12 cellular contexts compared by ENCODE assay signal in genomic region chr6:43812850-43813584, GRCh38. TPM values are rescaled to one million over a fixed set of nuclear protein-coding genes. Genes with fewer than 3 reads are reported as not detected.
DNase-seq lines count a peak whose midpoint lies in the region; ATAC-seq and TF ChIP-seq lines count a peak whose summit lies in the region.
"Had no signal": no experiment of that assay in that cellular context is flagged by ENCODE, and none has a peak within 500 bp of the region (broad histone marks: within the 10 kb centered on the region; RNA-seq: fewer than 3 reads in every experiment).

No MANE protein-coding gene starts in this region.

- DNase-seq in AG04450 (ENCODE audit: low read depth, low spot score) (no peak), lung (ENCODE audit: low spot score) (peak; percentile 49), NCI-H2107 (lab: John Stamatoyannopoulos, UW) (no peak)
- DNase-seq in activated CD4-positive, alpha-beta memory T cell treated with anti-CD3 and anti-CD28 coated beads for 36 hours, result peak; percentile 20
- DNase-seq: activated T-cell treated with anti-CD3 and anti-CD28 coated beads for 4 hours, H7, SK-N-SH had no signal

- ATAC-seq in lung (ENCODE audit: insufficient read depth, low FRiP score) (peak; percentile 67), SK-N-SH treated with all-trans-retinoic acid at 6 μM for 48 hours (no peak), GM18511 (IDR thresholded peaks at IDR 0.05; ENCODE audit: unreplicated experiment) (no peak), GM21381 (IDR thresholded peaks at IDR 0.05; ENCODE audit: unreplicated experiment) (no peak)

- H3K36me3 ChIP-seq in HEK293 (ENCODE audit: control insufficient read depth in 2 of 2, insufficient read depth in 1 of 2, low read length in 2 of 2) (no peaks in the 10 kb centered on the region), lung (ENCODE audit: control insufficient read depth in 2 of 2, insufficient read depth in 2 of 2, low read length in 2 of 2) (no peaks in the 10 kb centered on the region)

- peaks cover 10% of the 10 kb centered on the region for H3K4me1 ChIP-seq in HEK293 (ENCODE audit: control insufficient read depth, insufficient read depth, low read length)
- peaks cover 0 to 7% of the 10 kb centered on the region in 2 donors for H3K4me1 ChIP-seq in lung (ENCODE audit: control insufficient read depth in 2 of 2, insufficient read depth in 2 of 2, low read length in 2 of 2)

- H3K9me3 ChIP-seq in AG04450 (ENCODE audit: control insufficient read depth, insufficient read depth, low read length) (no peaks in the 10 kb centered on the region), HEK293 (ENCODE audit: control insufficient read depth, insufficient read depth, low read depth, low read length) (no peaks in the 10 kb centered on the region), lung (ENCODE audit: control insufficient read depth in 2 of 2, insufficient read depth in 1 of 2, low read length in 1 of 2) (peaks cover 0 to 1% of the 10 kb centered on the region in 2 donors)
- H3K9me3 ChIP-seq: SK-N-SH had no signal

- TF ChIP-seq CTCF in AG04450 (IDR thresholded peaks at IDR 0.05; ENCODE audit: low read depth, low read length) (no peak), HEK293 (tag by site-specific recombination; IDR thresholded peaks at IDR 0.05) (no peak), lung (IDR thresholded peaks at IDR 0.05; ENCODE audit: control extremely low read depth, extremely low read depth) (no peak)

- no peaks in the 10 kb centered on the region for H3K9me3 Mint-ChIP-seq in activated CD4-positive, alpha-beta memory T cell treated with anti-CD3 and anti-CD28 coated beads for 36 hours

- H3K4me1 Mint-ChIP-seq in activated CD4-positive, alpha-beta memory T cell treated with anti-CD3 and anti-CD28 coated beads for 36 hours (ENCODE audit: low read depth), result peaks cover 9% of the 10 kb centered on the region

- H3K27me3 Mint-ChIP-seq in activated CD4-positive, alpha-beta memory T cell treated with anti-CD3 and anti-CD28 coated beads for 36 hours, result peaks cover 6% of the 10 kb centered on the region

- H3K27ac Mint-ChIP-seq in activated CD4-positive, alpha-beta memory T cell treated with anti-CD3 and anti-CD28 coated beads for 36 hours, result no peak overlapping the region
- H3K27ac Mint-ChIP-seq: CD4-positive, CD25-positive, alpha-beta regulatory T cell had no signal

- CTCF ChIA-PET in AG04450 (lab: Charles Lee) (no interaction called here), HEK293 (lab: Yijun Ruan, JAX) (no interaction called here)
- CTCF ChIA-PET in activated CD4-positive, alpha-beta memory T cell treated with anti-CD3 and anti-CD28 coated beads for 36 hours (lab: Charles Lee), result no interaction called here

- peaks cover 4% of the 10 kb centered on the region for H3K27me3 ChIP-seq in AG04450 (ENCODE audit: control insufficient read depth, insufficient read depth, low read length)
- no peaks in the 10 kb centered on the region for H3K27me3 ChIP-seq in lung (ENCODE audit: control insufficient read depth, insufficient read depth)

- peak overlapping the region; percentile 11 for H3K27ac ChIP-seq in AG04450 (ENCODE audit: low read depth, low read length)
- H3K27ac ChIP-seq in HEK293 (ENCODE audit: extremely low read depth, low read depth, low read length), result no peak overlapping the region
- H3K27ac ChIP-seq in lung (ENCODE audit: low read depth in 1 of 2, low read length in 1 of 2), result peak overlapping the region in 1 of 2 donors; percentile 37

- intact Hi-C loops in activated CD4-positive, alpha-beta memory T cell treated with anti-CD3 and anti-CD28 coated beads for 36 hours (cut with micrococcal nuclease), result no loop called here

- H3K4me3 ChIP-seq in AG04450 (ENCODE audit: low read depth, low read length) (no peak overlapping the region), HEK293 (ENCODE audit: low read depth, low read length) (no peak overlapping the region), lung (no peak overlapping the region)

- POLR2A ChIA-PET in AG04450 (lab: Yijun Ruan, JAX) (no interaction called here), HEK293 (lab: Yijun Ruan, JAX) (no interaction called here)
- POLR2A ChIA-PET in activated CD4-positive, alpha-beta memory T cell treated with anti-CD3 and anti-CD28 coated beads for 36 hours (lab: Charles Lee), result interaction anchor here (0.6 kb wide), 1 partner anchor 1012 kb away, joined by 4 read pairs; no protein-coding TSS in a partner anchor

- H3K36me3 Mint-ChIP-seq in activated CD4-positive, alpha-beta memory T cell treated with anti-CD3 and anti-CD28 coated beads for 36 hours, result no peaks in the 10 kb centered on the region
- H3K36me3 Mint-ChIP-seq: CD4-positive, CD25-positive, alpha-beta regulatory T cell had no signal

- H3K4me3 Mint-ChIP-seq in activated CD4-positive, alpha-beta memory T cell treated with anti-CD3 and anti-CD28 coated beads for 36 hours, result no peak overlapping the region
- H3K4me3 Mint-ChIP-seq: CD4-positive, CD25-positive, alpha-beta regulatory T cell had no signal

- 47 to 54% methylated on average over 8 of the region's 8 CpGs for WGBS in lung, 2 donors

TF ChIP-seq in HEK293, 187 proteins besides CTCF, POLR2A, EP300 and RAD21 (continues in another document):
- TF ChIP-seq ZNF350 (tag by site-specific recombination; IDR thresholded peaks at IDR 0.05) (no peak), PRDM1 (tag by site-specific recombination; IDR thresholded peaks at IDR 0.05) (peak; percentile 79), ZNF121 (tag by site-specific recombination; IDR thresholded peaks at IDR 0.05) (peak; percentile 94), KLF7 (tag by site-specific recombination; IDR thresholded peaks at IDR 0.05; ENCODE audit: borderline replicate concordance) (no peak), ZNF19 (tag by site-specific recombination; IDR thresholded peaks at IDR 0.05; ENCODE audit: low read depth) (no peak), ZBTB20 (tag by site-specific recombination; IDR thresholded peaks at IDR 0.05) (peak; percentile 17; the same call in 1 of the 2 replicates), SP2 (tag by site-specific recombination; IDR thresholded peaks at IDR 0.05) (no peak), ZNF404 (tag by site-specific recombination; IDR thresholded peaks at IDR 0.05) (no peak), ZNF791 (tag by site-specific recombination; IDR thresholded peaks at IDR 0.05) (no peak), ZNF174 (tag by site-specific recombination; IDR thresholded peaks at IDR 0.05) (no peak), ZNF132 (tag by site-specific recombination; IDR thresholded peaks at IDR 0.05; ENCODE audit: borderline replicate concordance) (no peak)

TF ChIP-seq in SK-N-SH treated with all-trans-retinoic acid at 6 μM for 48 hours, 23 proteins besides CTCF, POLR2A, EP300 and RAD21 (continues in another document):
- TF ChIP-seq RARB (CRISPR knock-in tag; IDR thresholded peaks at IDR 0.05) (no peak), OSR1 (CRISPR knock-in tag; IDR thresholded peaks at IDR 0.05) (no peak), TOX (CRISPR knock-in tag; IDR thresholded peaks at IDR 0.05; ENCODE audit: borderline replicate concordance) (no peak), ESRRG (CRISPR knock-in tag; IDR thresholded peaks at IDR 0.05) (no peak), ZFP30 (CRISPR knock-in tag; IDR thresholded peaks at IDR 0.05) (no peak), ZNF70 (CRISPR knock-in tag; IDR thresholded peaks at IDR 0.05) (no peak), BACH2 (CRISPR knock-in tag; IDR thresholded peaks at IDR 0.05; ENCODE audit: borderline replicate concordance) (no peak), ISL1 (CRISPR knock-in tag; IDR thresholded peaks at IDR 0.05) (no peak)
- TF ChIP-seq, protein P1, sequence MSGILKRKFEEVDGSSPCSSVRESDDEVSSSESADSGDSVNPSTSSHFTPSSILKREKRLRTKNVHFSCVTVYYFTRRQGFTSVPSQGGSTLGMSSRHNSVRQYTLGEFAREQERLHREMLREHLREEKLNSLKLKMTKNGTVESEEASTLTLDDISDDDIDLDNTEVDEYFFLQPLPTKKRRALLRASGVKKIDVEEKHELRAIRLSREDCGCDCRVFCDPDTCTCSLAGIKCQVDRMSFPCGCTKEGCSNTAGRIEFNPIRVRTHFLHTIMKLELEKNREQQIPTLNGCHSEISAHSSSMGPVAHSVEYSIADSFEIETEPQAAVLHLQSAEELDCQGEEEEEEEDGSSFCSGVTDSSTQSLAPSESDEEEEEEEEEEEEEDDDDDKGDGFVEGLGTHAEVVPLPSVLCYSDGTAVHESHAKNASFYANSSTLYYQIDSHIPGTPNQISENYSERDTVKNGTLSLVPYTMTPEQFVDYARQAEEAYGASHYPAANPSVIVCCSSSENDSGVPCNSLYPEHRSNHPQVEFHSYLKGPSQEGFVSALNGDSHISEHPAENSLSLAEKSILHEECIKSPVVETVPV (CRISPR knock-in tag; IDR thresholded peaks at IDR 0.05), result no peak
- TF ChIP-seq, protein P2, sequence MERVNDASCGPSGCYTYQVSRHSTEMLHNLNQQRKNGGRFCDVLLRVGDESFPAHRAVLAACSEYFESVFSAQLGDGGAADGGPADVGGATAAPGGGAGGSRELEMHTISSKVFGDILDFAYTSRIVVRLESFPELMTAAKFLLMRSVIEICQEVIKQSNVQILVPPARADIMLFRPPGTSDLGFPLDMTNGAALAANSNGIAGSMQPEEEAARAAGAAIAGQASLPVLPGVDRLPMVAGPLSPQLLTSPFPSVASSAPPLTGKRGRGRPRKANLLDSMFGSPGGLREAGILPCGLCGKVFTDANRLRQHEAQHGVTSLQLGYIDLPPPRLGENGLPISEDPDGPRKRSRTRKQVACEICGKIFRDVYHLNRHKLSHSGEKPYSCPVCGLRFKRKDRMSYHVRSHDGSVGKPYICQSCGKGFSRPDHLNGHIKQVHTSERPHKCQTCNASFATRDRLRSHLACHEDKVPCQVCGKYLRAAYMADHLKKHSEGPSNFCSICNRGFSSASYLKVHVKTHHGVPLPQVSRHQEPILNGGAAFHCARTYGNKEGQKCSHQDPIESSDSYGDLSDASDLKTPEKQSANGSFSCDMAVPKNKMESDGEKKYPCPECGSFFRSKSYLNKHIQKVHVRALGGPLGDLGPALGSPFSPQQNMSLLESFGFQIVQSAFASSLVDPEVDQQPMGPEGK (CRISPR knock-in tag; IDR thresholded peaks at IDR 0.05; ENCODE audit: borderline replicate concordance), result no peak

RNA-seq across cellular contexts. Expression of gene VEGFA, which starts 43.0 kb away (rescaled TPM):
- 189 and 239 TPM in 2 replicates for polyA plus RNA-seq in AG04450 (2011; rRNA removed)
- polyA minus RNA-seq in AG04450 (2011; rRNA and poly(A)+ RNA removed), result 261 and 387 TPM in 2 replicates
- total RNA-seq in activated CD4-positive, alpha-beta memory T cell treated with anti-CD3 and anti-CD28 coated beads for 36 hours, result 10 to 100 TPM; 28.9 to 35.1 TPM
- 100 to 1,000 TPM; 156 to 275 TPM for total RNA-seq in lung
- 100 to 1,000 TPM in 1 of 2 donors, 10 to 100 TPM in 1; 98.3 to 123 TPM for polyA plus RNA-seq in lung

Comparison
In these comparisons a context has a peak if more than half of its experiments do, and no peak if none do; other contexts are left out.
1. DNase-seq: peak in activated CD4-positive, alpha-beta memory T cell treated with anti-CD3 and anti-CD28 coated beads for 36 hours (single experiment) and lung (single experiment); none in AG04450 (single experiment) and NCI-H2107 (single experiment).
2. RNA of gene VEGFA, which starts 43.0 kb away (total RNA-seq): 156 to 275 TPM in lung; 28.9 to 35.1 TPM in activated CD4-positive, alpha-beta memory T cell treated with anti-CD3 and anti-CD28 coated beads for 36 hours; every median in the first group is over 4 times any median in the second.